Comparison of ENCODE assay signal across 9 cellular contexts in genomic region chr10:25934673-25935139, GRCh38. TPM values are rescaled to one million over a fixed set of nuclear protein-coding genes. Genes with fewer than 3 reads are reported as not detected.
DNase-seq lines count a peak whose midpoint lies in the region; ATAC-seq and TF ChIP-seq lines count a peak whose summit lies in the region.
"Had no signal": no experiment of that assay in that cellular context is flagged by ENCODE, and none has a peak within 500 bp of the region (broad histone marks: within the 10 kb centered on the region; RNA-seq: fewer than 3 reads in every experiment).

No MANE protein-coding gene starts in this region.

- TF ChIP-seq CTCF in breast epithelium (IDR thresholded peaks at IDR 0.05) (no peak), MCF 10A (IDR thresholded peaks at IDR 0.05; ENCODE audit: unreplicated experiment) (no peak)

- H3K36me3 ChIP-seq in breast epithelium, result no peaks in the 10 kb centered on the region
- no peaks in the 10 kb centered on the region for H3K36me3 ChIP-seq in ectodermal cell (ENCODE audit: control insufficient read depth, insufficient read depth, low read length)
- no peaks in the 10 kb centered on the region for H3K36me3 ChIP-seq in neuron (ENCODE audit: insufficient read depth, low read length)

- ATAC-seq in GM18520 (IDR thresholded peaks at IDR 0.05; ENCODE audit: unreplicated experiment), result no peak

- H3K27ac Mint-ChIP-seq in MCF 10A (ENCODE audit: low read depth, unreplicated experiment), result no peak overlapping the region

- CTCF ChIA-PET in MCF 10A (lab: Yijun Ruan, JAX), result no interaction called here

- H3K4me1 ChIP-seq in breast epithelium, result no peaks in the 10 kb centered on the region
- no peaks in the 10 kb centered on the region for H3K4me1 ChIP-seq in ectodermal cell (ENCODE audit: control insufficient read depth, insufficient read depth, low read length)
- H3K4me1 ChIP-seq in neuron (ENCODE audit: insufficient read depth, low read length), result no peaks in the 10 kb centered on the region

- H3K27me3 ChIP-seq in breast epithelium, result peaks cover 0 to 26% of the 10 kb centered on the region in 2 donors
- peaks cover 28% of the 10 kb centered on the region for H3K27me3 ChIP-seq in ectodermal cell (ENCODE audit: control insufficient read depth, insufficient read depth, low read length, poor library complexity, severe bottlenecking)
- H3K27me3 ChIP-seq in neuron (ENCODE audit: insufficient read depth, low read length), result peaks cover 12% of the 10 kb centered on the region

- H2AFZ ChIP-seq in neuron (ENCODE audit: low read depth, low read length), result peak overlapping the region; percentile 85

- H3K4me1 Mint-ChIP-seq in MCF 10A (ENCODE audit: insufficient read depth, unreplicated experiment), result no peaks in the 10 kb centered on the region

- no TSS peak for BruUV-seq in MCF 10A (replicated peaks; lab: Mats Ljungman, UMichigan)

- peaks cover 69% of the 10 kb centered on the region for H3K27me3 Mint-ChIP-seq in MCF 10A (ENCODE audit: insufficient read depth, unreplicated experiment)

- DNase-seq in breast epithelium (ENCODE audit: low spot score in 2 of 2) (no peak), MCF 10A (ENCODE audit: unreplicated experiment) (no peak), NCI-H146 treated with DMSO at 0.1 percent for 48 hours (lab: John Stamatoyannopoulos, UW; ENCODE audit: unreplicated experiment) (peak; percentile 92), substantia nigra (lab: John Stamatoyannopoulos, UW) (no peak)
- no peak for DNase-seq in effector CD4-positive, alpha-beta T cell

- H3K4me3 Mint-ChIP-seq in MCF 10A (ENCODE audit: unreplicated experiment), result no peak overlapping the region

- no peak overlapping the region for H3K27ac ChIP-seq in breast epithelium
- no peak overlapping the region for H3K27ac ChIP-seq in ectodermal cell (ENCODE audit: insufficient read depth, low read depth, low read length, poor library complexity, severe bottlenecking)
- H3K27ac ChIP-seq in substantia nigra (ENCODE audit: low read depth, low read length, poor library complexity, severe bottlenecking), result no peak overlapping the region

- 1 to 2% methylated on average over 32 of the region's 32 CpGs for WGBS in ectodermal cell, 2 experiments

- POLR2A ChIA-PET in MCF 10A (lab: Yijun Ruan, JAX), result no interaction called here

- no peaks in the 10 kb centered on the region for H3K9me3 Mint-ChIP-seq in MCF 10A (ENCODE audit: unreplicated experiment)

- intact Hi-C loops in breast epithelium (cut with DNase I; ENCODE audit: low total_unique reads), result no loop called here
- intact Hi-C loops in MCF 10A (cut with micrococcal nuclease), result no loop called here

- no peaks in the 10 kb centered on the region for H3K36me3 Mint-ChIP-seq in MCF 10A (ENCODE audit: insufficient read depth, unreplicated experiment)

- TF ChIP-seq POLR2A in breast epithelium (IDR thresholded peaks at IDR 0.05), result no peak

- peak overlapping the region; percentile 22 to 62 (median 47) for H3K4me3 ChIP-seq in breast epithelium
- H3K4me3 ChIP-seq in ectodermal cell (ENCODE audit: insufficient read depth, low read depth, low read length), result peak overlapping the region; percentile 33
- H3K4me3 ChIP-seq in neuron (ENCODE audit: low read length), result peak overlapping the region; percentile 60

- no peaks in the 10 kb centered on the region for H3K9me3 ChIP-seq in breast epithelium
- no peaks in the 10 kb centered on the region for H3K9me3 ChIP-seq in ectodermal cell (ENCODE audit: control insufficient read depth, low read length)
- no peaks in the 10 kb centered on the region for H3K9me3 ChIP-seq in neuron (ENCODE audit: low read length)

RNA-seq across cellular contexts. Expression of gene MYO3A, which starts 0.7 kb away (rescaled TPM):
- total RNA-seq in breast epithelium, result under 1 TPM in 2 of 3 donors, not detected in 1; 0.29 to 0.33 TPM
- not detected in 2 replicates for total RNA-seq in MCF 10A (2022)
- polyA plus RNA-seq in ectodermal cell (2013, experiment 1 of 4), result 0.81 TPM
- polyA plus RNA-seq in ectodermal cell (2013, experiment 2 of 4), result 0.82 TPM
- 0.32 TPM for polyA plus RNA-seq in ectodermal cell (2013, experiment 3 of 4)
- polyA plus RNA-seq in ectodermal cell (2013, experiment 4 of 4), result 0.69 TPM
- total RNA-seq: activated CD8-positive, alpha-beta memory T cell treated with anti-CD3 and anti-CD28 coated beads for 36 hours had no signal
